ENCODE assay signal across 8 cellular contexts in genomic region chr13:110716235-110716505, GRCh38. TPM values are rescaled to one million over a fixed set of nuclear protein-coding genes. Genes with fewer than 3 reads are reported as not detected.
DNase-seq lines count a peak whose midpoint lies in the region; ATAC-seq and TF ChIP-seq lines count a peak whose summit lies in the region.

No MANE protein-coding gene starts in this region.

- peaks cover 19% of the 10 kb centered on the region for H3K36me3 Mint-ChIP-seq in activated CD4-positive, alpha-beta T cell treated with anti-CD3 and anti-CD28 coated beads, Interleukin-2, amount 10 ng/mL, durations not matched to agents 24 days and 14 days (ENCODE audit: low read depth)
- H3K36me3 Mint-ChIP-seq in T-helper 17 cell (ENCODE audit: low read depth), result peaks cover 2% of the 10 kb centered on the region

- no peak for DNase-seq in activated CD4-positive, alpha-beta T cell treated with anti-CD3 and anti-CD28 coated beads, Interleukin-2, amount 10 ng/mL, durations not matched to agents 24 days and 14 days
- no peak for DNase-seq in activated CD4-positive, alpha-beta T cell treated with anti-CD3 and anti-CD28 coated beads, Interleukin-2, amount 50 U/mL, for 48 hours
- DNase-seq in T-helper 17 cell (no peak), fibroblast of lung (ENCODE audit: low read depth in 2 of 2) (peak; percentile 10 to 48), neuronal stem cell (ENCODE audit: low spot score) (no peak), cerebellar cortex (ENCODE audit: low spot score) (no peak)
- no peak for DNase-seq in effector CD8-positive, alpha-beta T cell (lab: John Stamatoyannopoulos, UW)

- H3K4ac ChIP-seq in neuronal stem cell (ENCODE audit: low read length), result no peak overlapping the region

- intact Hi-C loops in activated CD4-positive, alpha-beta T cell treated with anti-CD3 and anti-CD28 coated beads, Interleukin-2, amount 10 ng/mL, durations not matched to agents 24 days and 14 days (cut with micrococcal nuclease), result loop anchor here (2.0 to 10.0 kb wide), 3 partner anchors 103 to 439 kb away; partner anchors contain the start of gene RAB20

- H3K4me1 Mint-ChIP-seq in activated CD4-positive, alpha-beta T cell treated with anti-CD3 and anti-CD28 coated beads, Interleukin-2, amount 10 ng/mL, durations not matched to agents 24 days and 14 days, result peaks cover 27% of the 10 kb centered on the region
- peaks cover 34% of the 10 kb centered on the region for H3K4me1 Mint-ChIP-seq in T-helper 17 cell

- H3K9me3 ChIP-seq in T-helper 17 cell (ENCODE audit: control insufficient read depth, low read length, poor library complexity, severe bottlenecking) (no peaks in the 10 kb centered on the region), fibroblast of lung (ENCODE audit: control insufficient read depth, insufficient read depth, low read depth, low read length) (no peaks in the 10 kb centered on the region), neuronal stem cell (replicated peaks in 1 of 2; ENCODE audit: control insufficient read depth in 2 of 2, insufficient read depth in 1 of 2, low read depth in 1 of 2, low read length in 2 of 2) (peaks cover 0 to 3% of the 10 kb centered on the region in 2 donors)

- peak overlapping the region; percentile 90 for H3K27ac ChIP-seq in fibroblast of lung (ENCODE audit: insufficient read depth, low read length)
- peak overlapping the region; percentile 64 for H3K27ac ChIP-seq in neuronal stem cell (replicated peaks; ENCODE audit: low read length)

- no peak overlapping the region for H2AK5ac ChIP-seq in neuronal stem cell (ENCODE audit: low read depth, low read length)

- peaks cover 6% of the 10 kb centered on the region for H3K36me3 ChIP-seq in fibroblast of lung (ENCODE audit: control insufficient read depth, insufficient read depth, low read length)
- peaks cover 9 to 26% of the 10 kb centered on the region in 2 donors for H3K36me3 ChIP-seq in neuronal stem cell (replicated peaks in 1 of 2; ENCODE audit: control insufficient read depth in 2 of 2, insufficient read depth in 2 of 2, low read length in 2 of 2)

- H3K79me2 ChIP-seq in fibroblast of lung (ENCODE audit: control insufficient read depth, insufficient read depth, low read length), result peaks cover 52% of the 10 kb centered on the region

- H3K23ac ChIP-seq in neuronal stem cell (ENCODE audit: low read depth, low read length, poor library complexity), result no peak overlapping the region

- H3K4me2 ChIP-seq in fibroblast of lung (ENCODE audit: extremely low read depth, insufficient read depth, low read length) (peak overlapping the region; percentile 92), neuronal stem cell (ENCODE audit: insufficient read depth, low read length, poor library complexity, severe bottlenecking) (peak overlapping the region; percentile 79)

- H4K20me1 ChIP-seq in fibroblast of lung (ENCODE audit: control insufficient read depth, extremely low read depth, insufficient read depth, low read length), result no peaks in the 10 kb centered on the region

- H3K9ac ChIP-seq in fibroblast of lung (ENCODE audit: insufficient read depth, low read length), result peak overlapping the region; percentile 90
- peak overlapping the region; percentile 95 for H3K9ac ChIP-seq in neuronal stem cell (ENCODE audit: low read depth, low read length, poor library complexity)

- H3K27ac Mint-ChIP-seq in activated CD4-positive, alpha-beta T cell treated with anti-CD3 and anti-CD28 coated beads, Interleukin-2, amount 10 ng/mL, durations not matched to agents 24 days and 14 days, result peak overlapping the region; percentile 83
- H3K27ac Mint-ChIP-seq in T-helper 17 cell, result peak overlapping the region; percentile 99

- H3K4me1 ChIP-seq in fibroblast of lung (ENCODE audit: control insufficient read depth, extremely low read depth, insufficient read depth, low read length) (peaks cover 3% of the 10 kb centered on the region), neuronal stem cell (ENCODE audit: control insufficient read depth in 2 of 2, insufficient read depth in 1 of 2, low read depth in 1 of 2, low read length in 2 of 2) (peaks cover 1 to 6% of the 10 kb centered on the region in 2 donors)

- H2BK12ac ChIP-seq in neuronal stem cell (ENCODE audit: low read length), result no peak overlapping the region

- ATAC-seq in T-helper 17 cell, result no peak
- no peak for ATAC-seq in HG03139 (IDR thresholded peaks at IDR 0.05; ENCODE audit: unreplicated experiment)

- H4K8ac ChIP-seq in neuronal stem cell (ENCODE audit: low read depth, low read length), result no peak overlapping the region

- no peak overlapping the region for H4K91ac ChIP-seq in neuronal stem cell (ENCODE audit: low read depth, low read length, poor library complexity)

- peak overlapping the region; percentile 84 to 99 (median 97) for H3K4me3 ChIP-seq in fibroblast of lung (replicated peaks in 1 of 4; ENCODE audit: control extremely low read depth in 1 of 4, insufficient read depth in 1 of 4, low read depth in 3 of 4, low read length in 4 of 4)
- peak overlapping the region; percentile 64 to 99 for H3K4me3 ChIP-seq in neuronal stem cell (ENCODE audit: low read length in 2 of 2)

- no peak overlapping the region for H3K14ac ChIP-seq in neuronal stem cell (ENCODE audit: low read length)

- H2AFZ ChIP-seq in fibroblast of lung (ENCODE audit: low read length) (peak overlapping the region; percentile 45), neuronal stem cell (ENCODE audit: low read length) (peak overlapping the region; percentile 81)

- no CpG with 5 or more reads among the region's 13 CpGs for WGBS in neuronal stem cell (ENCODE audit: extremely low coverage in 2 of 2, insufficient read length in 2 of 2, insufficient replicate concordance in 1 of 2), 2 donors

- H3K27me3 ChIP-seq in fibroblast of lung (ENCODE audit: control insufficient read depth, insufficient read depth, low read length), result no peaks in the 10 kb centered on the region
- H3K27me3 ChIP-seq in neuronal stem cell (ENCODE audit: control insufficient read depth in 3 of 3, insufficient read depth in 3 of 3, low read depth in 1 of 3, low read length in 3 of 3), result no peaks in the 10 kb centered on the region

- H2BK15ac ChIP-seq in neuronal stem cell (ENCODE audit: low read length), result no peak overlapping the region

- peak overlapping the region; percentile 2 for H3K18ac ChIP-seq in neuronal stem cell (ENCODE audit: low read length)

- H2BK5ac ChIP-seq in neuronal stem cell (ENCODE audit: low read length), result no peak overlapping the region

- no peaks in the 10 kb centered on the region for H3K9me3 Mint-ChIP-seq in activated CD4-positive, alpha-beta T cell treated with anti-CD3 and anti-CD28 coated beads, Interleukin-2, amount 10 ng/mL, durations not matched to agents 24 days and 14 days

- TF ChIP-seq CTCF in fibroblast of lung (conservative IDR thresholded peaks at IDR 0.05 in 1 of 2, IDR thresholded peaks at IDR 0.05 in 1 of 2; ENCODE audit: low read depth in 1 of 2, low read length in 2 of 2), result no peak

- peaks cover 12% of the 10 kb centered on the region for H3K79me1 ChIP-seq in neuronal stem cell (ENCODE audit: low read depth, low read length)

- no peak overlapping the region for H2BK120ac ChIP-seq in neuronal stem cell (ENCODE audit: low read depth, low read length)

- H3K4me3 Mint-ChIP-seq in activated CD4-positive, alpha-beta T cell treated with anti-CD3 and anti-CD28 coated beads, Interleukin-2, amount 10 ng/mL, durations not matched to agents 24 days and 14 days, result peak overlapping the region; percentile 96
- H3K4me3 Mint-ChIP-seq in T-helper 17 cell, result peak overlapping the region; percentile 98

- peaks cover 2% of the 10 kb centered on the region for H3K27me3 Mint-ChIP-seq in activated CD4-positive, alpha-beta T cell treated with anti-CD3 and anti-CD28 coated beads, Interleukin-2, amount 10 ng/mL, durations not matched to agents 24 days and 14 days
- no peaks in the 10 kb centered on the region for H3K27me3 Mint-ChIP-seq in T-helper 17 cell

RNA-seq across cellular contexts. Expression of gene ING1, which starts 2.7 kb away (rescaled TPM):
- total RNA-seq in activated CD4-positive, alpha-beta T cell treated with anti-CD3 and anti-CD28 coated beads, Interleukin-2, amount 10 ng/mL, durations not matched to agents 24 days and 14 days, result 16.7 and 18.4 TPM in 2 replicates
- 10 to 100 TPM; 15.2 to 15.3 TPM for total RNA-seq in T-helper 17 cell
- 13.0 and 13.9 TPM in 2 replicates for total RNA-seq in fibroblast of lung
- polyA plus RNA-seq in fibroblast of lung, result 7.8 and 7.9 TPM in 2 replicates
- 8.6 and 9.1 TPM in 2 replicates for polyA plus RNA-seq in fibroblast of lung (2012)
- polyA minus RNA-seq in fibroblast of lung (ENCODE audit: low replicate concordance), result 1.9 and 7.5 TPM in 2 replicates
- 23.9 TPM for polyA plus RNA-seq in neuronal stem cell (2013, experiment 1 of 2)
- polyA plus RNA-seq in neuronal stem cell (2013, experiment 2 of 2), result 24.7 TPM

RNA-seq across cellular contexts. Expression of gene CARS2, which starts 10.3 kb away (rescaled TPM):
- total RNA-seq in activated CD4-positive, alpha-beta T cell treated with anti-CD3 and anti-CD28 coated beads, Interleukin-2, amount 10 ng/mL, durations not matched to agents 24 days and 14 days, result 97.8 and 101 TPM in 2 replicates
- total RNA-seq in T-helper 17 cell, result 10 to 100 TPM; 57.7 to 74.6 TPM
- total RNA-seq in fibroblast of lung, result 123 and 127 TPM in 2 replicates
- 55.5 and 64.7 TPM in 2 replicates for polyA plus RNA-seq in fibroblast of lung
- polyA plus RNA-seq in fibroblast of lung (2012), result 54.6 and 70.9 TPM in 2 replicates
- polyA minus RNA-seq in fibroblast of lung (ENCODE audit: low replicate concordance), result 33.3 and 39.2 TPM in 2 replicates
- polyA plus RNA-seq in neuronal stem cell (2013, experiment 1 of 2), result 24.9 TPM
- polyA plus RNA-seq in neuronal stem cell (2013, experiment 2 of 2), result 24.3 TPM

Comparison
In these comparisons a context has a peak if more than half of its experiments do, and no peak if none do; other contexts are left out.
1. DNase-seq: peak in fibroblast of lung (2 of 2); none in activated CD4-positive, alpha-beta T cell treated with anti-CD3 and anti-CD28 coated beads, Interleukin-2, amount 10 ng/mL, durations not matched to agents 24 days and 14 days (single experiment), activated CD4-positive, alpha-beta T cell treated with anti-CD3 and anti-CD28 coated beads, Interleukin-2, amount 50 U/mL, for 48 hours (0 of 2), T-helper 17 cell (0 of 3), neuronal stem cell (single experiment), effector CD8-positive, alpha-beta T cell (single experiment) and cerebellar cortex (single experiment).